Comparison of ENCODE assay signal across 2 cellular contexts in genomic region chr12:53005215-53005985, GRCh38.
TF ChIP-seq lines count a peak whose summit lies in the region.

No MANE protein-coding gene starts in this region.

TF ChIP-seq in GM12878, 131 proteins besides CTCF, POLR2A, EP300 and RAD21:
- TF ChIP-seq NKRF (conservative IDR thresholded peaks at IDR 0.05) (0 out of 2 replicates have a peak, but pooled peaks have one; percentile 53), ZNF207 (IDR thresholded peaks at IDR 0.05; ENCODE audit: borderline replicate concordance) (no peak)

TF ChIP-seq in HEK293T, 16 proteins besides CTCF, POLR2A, EP300 and RAD21:
- TF ChIP-seq HDGF (IDR thresholded peaks at IDR 0.05; ENCODE audit: borderline replicate concordance) (no peak), BHLHE40 (IDR thresholded peaks at IDR 0.05; ENCODE audit: borderline replicate concordance) (no peak), CTBP1 (IDR thresholded peaks at IDR 0.05; ENCODE audit: borderline replicate concordance) (no peak), FOXK2 (IDR thresholded peaks at IDR 0.05) (no peak)
